In genomic region chr1:167714098-167714850, GRCh38 we compare ENCODE assay signal across 1 cellular context.
TF ChIP-seq lines count a peak whose summit lies in the region.

No MANE protein-coding gene starts in this region.

TF ChIP-seq in H1, 55 proteins besides CTCF, POLR2A, EP300 and RAD21 (continued from another document):
- TF ChIP-seq TBP (IDR thresholded peaks at IDR 0.05; ENCODE audit: low read depth, low read length) (peak; percentile 100), ASH2L (IDR thresholded peaks at IDR 0.05; ENCODE audit: low read length) (peak; percentile 100), TAF1 (IDR thresholded peaks at IDR 0.05; ENCODE audit: low read depth, low read length) (peak; percentile 15; the same call in 1 of the 2 replicates), SP1 (IDR thresholded peaks at IDR 0.05; ENCODE audit: low read depth, low read length) (no peak), RNF2 (IDR thresholded peaks at IDR 0.05; ENCODE audit: borderline replicate concordance, low read depth, low read length, missing control alignments, poor library complexity, severe bottlenecking) (no peak), PHF8 (conservative IDR thresholded peaks at IDR 0.05; ENCODE audit: low read depth, low read length) (peak; percentile 78), HDAC6 (IDR thresholded peaks at IDR 0.05; ENCODE audit: low read depth, low read length) (peak; percentile 95), CEBPB (IDR thresholded peaks at IDR 0.05; ENCODE audit: low read depth, low read length) (peak; percentile 60; the same call in 1 of the 2 replicates), BACH1 (IDR thresholded peaks at IDR 0.05; ENCODE audit: low read length) (peak; percentile 56), EGR1 (IDR thresholded peaks at IDR 0.05; ENCODE audit: borderline replicate concordance, low read depth, low read length) (no peak), ATF2 (IDR thresholded peaks at IDR 0.05; ENCODE audit: low read length) (no peak)
